Comparison of ENCODE assay signal across 9 cellular contexts in the genomic region with DNA sequence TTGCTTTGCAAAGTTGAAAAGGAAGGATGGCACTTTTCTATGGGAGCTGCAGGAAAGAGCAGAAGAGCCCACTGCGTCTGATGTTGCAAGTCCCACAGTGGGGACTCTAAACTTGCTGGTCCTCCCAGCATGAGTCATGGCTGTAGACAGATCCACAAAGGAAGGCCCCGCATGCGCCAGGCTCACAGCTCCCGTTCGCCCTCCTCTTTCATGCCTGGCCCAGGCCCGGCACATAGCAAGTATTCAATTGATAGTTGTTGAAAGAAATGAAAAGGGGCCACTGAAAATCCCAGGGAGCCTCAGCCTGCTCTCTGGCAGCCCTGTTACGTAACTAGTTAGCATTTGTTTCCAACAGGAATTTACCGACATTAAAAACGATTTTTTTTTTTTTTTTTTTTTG.
A peak's percentile ranks its signal among the peaks of the same experiment; 100 is the strongest.
DNase-seq lines count a peak whose midpoint lies in the region; ATAC-seq and TF ChIP-seq lines count a peak whose summit lies in the region.
"Had no signal": no experiment of that assay in that cellular context is flagged by ENCODE, and none has a peak within 500 bp of the region (broad histone marks: within the 10 kb centered on the region; RNA-seq: fewer than 3 reads in every experiment).

No MANE protein-coding gene starts in this region.

- no peak for TF ChIP-seq CTCF in cardiac fibroblast (IDR thresholded peaks at IDR 0.05; ENCODE audit: low read depth, low read length)

- H3K9ac ChIP-seq in HUES48 (ENCODE audit: low read depth, low read length), result no peak overlapping the region

- peaks cover 4% of the 10 kb centered on the region; the same call in 1 of the 2 replicates for H3K36me3 ChIP-seq in HUES48 (ENCODE audit: control insufficient read depth, insufficient read depth, low read length)

- H3K4me3 ChIP-seq in HUES48 (ENCODE audit: low read depth, low read length), result no peak overlapping the region
- no peak overlapping the region for H3K4me3 ChIP-seq in cardiac fibroblast (replicated peaks in 1 of 2; ENCODE audit: low read depth in 2 of 2, low read length in 2 of 2)

- H3K9me3 ChIP-seq in HUES48 (ENCODE audit: control insufficient read depth, insufficient read depth, low read length), result no peaks in the 10 kb centered on the region

- H3K4me1 ChIP-seq in HUES48 (ENCODE audit: control insufficient read depth, insufficient read depth, low read length), result peaks cover 26% of the 10 kb centered on the region

- H3K27ac ChIP-seq in HUES48 (ENCODE audit: low read depth, low read length), result peak overlapping the region; percentile 83
- H3K27ac ChIP-seq: VCaP had no signal

- ATAC-seq in HG03039 (IDR thresholded peaks at IDR 0.05; ENCODE audit: unreplicated experiment), result no peak
- ATAC-seq in GM18519 (IDR thresholded peaks at IDR 0.05; ENCODE audit: low FRiP score, unreplicated experiment), result no peak

- H3K27me3 ChIP-seq in HUES48 (ENCODE audit: control insufficient read depth, insufficient read depth, low read length), result no peaks in the 10 kb centered on the region

- DNase-seq in cardiac fibroblast (ENCODE audit: low read depth in 2 of 2), result peak; percentile 70 to 74
- DNase-seq in inferior parietal cortex (ENCODE audit: extremely low spot score), result peak; percentile 43
- peak; percentile 63 for DNase-seq in stromal cell of bone marrow (ENCODE audit: low read depth)
- DNase-seq in NCI-H748 treated with DMSO at 0.1 percent for 48 hours (lab: John Stamatoyannopoulos, UW), result no peak
- no peak for DNase-seq in NCI-H187 (lab: John Stamatoyannopoulos, UW)

Comparison
In these comparisons a context has a peak if more than half of its experiments do, and no peak if none do; other contexts are left out.
1. DNase-seq: peak in cardiac fibroblast (2 of 2), inferior parietal cortex (single experiment) and stromal cell of bone marrow (single experiment); none in NCI-H748 treated with DMSO at 0.1 percent for 48 hours (single experiment) and NCI-H187 (0 of 2).